16 cellular contexts compared by ENCODE assay signal in the genomic region with DNA sequence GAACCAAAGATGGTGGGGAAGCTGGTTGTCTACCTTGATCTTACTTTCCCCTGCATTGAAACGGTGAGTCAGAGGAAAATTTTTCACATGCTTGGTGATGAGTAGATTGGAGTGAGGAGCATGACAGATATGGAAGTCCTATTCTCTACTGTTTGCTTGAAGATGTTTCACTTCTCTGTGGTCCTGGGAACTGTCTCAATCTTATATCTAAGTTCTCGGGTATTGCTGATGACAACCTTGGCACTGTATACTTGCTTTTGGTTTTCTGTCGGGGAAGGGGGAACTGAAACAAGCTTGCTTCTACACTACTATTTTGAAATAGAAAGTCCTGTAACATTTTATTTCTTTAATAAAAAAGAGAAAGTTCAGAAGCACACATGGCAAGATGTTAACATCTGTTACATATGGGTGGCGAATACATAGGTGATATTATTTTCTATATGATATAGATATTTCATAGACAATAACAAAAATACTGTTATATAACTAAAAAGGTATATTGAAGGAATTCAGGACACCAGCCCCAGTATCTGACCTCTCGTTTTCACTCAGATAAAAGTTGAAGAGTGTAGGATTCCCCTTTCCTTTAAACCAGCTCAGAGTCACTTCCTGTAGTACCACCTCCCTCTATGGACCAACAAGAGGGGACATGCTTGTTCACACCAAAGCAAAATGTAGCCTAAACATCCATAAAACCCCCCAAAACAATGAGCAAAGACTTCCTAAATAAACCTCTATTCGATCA.
A peak's percentile ranks its signal among the peaks of the same experiment; 100 is the strongest.
DNase-seq lines count a peak whose midpoint lies in the region; ATAC-seq, FAIRE-seq and TF ChIP-seq lines count a peak whose summit lies in the region.
"Had no signal": no experiment of that assay in that cellular context is flagged by ENCODE, and none has a peak within 500 bp of the region (broad histone marks: within the 10 kb centered on the region; RNA-seq: fewer than 3 reads in every experiment).

No MANE protein-coding gene starts in this region.

- H3K27me3 Mint-ChIP-seq in activated CD8-positive, alpha-beta T cell treated with anti-CD3 and anti-CD28 coated beads, Interleukin-2, amount 10 ng/mL, durations not matched to agents 7 days and 5 days (ENCODE audit: low read depth): no peaks in the 10 kb centered on the region
- peaks cover 8 to 31% of the 10 kb centered on the region in 2 donors for H3K27me3 Mint-ChIP-seq in T-cell

- no peak overlapping the region for H3K27ac Mint-ChIP-seq in activated CD8-positive, alpha-beta T cell treated with anti-CD3 and anti-CD28 coated beads, Interleukin-2, amount 10 ng/mL, durations not matched to agents 7 days and 5 days
- no peak overlapping the region for H3K27ac Mint-ChIP-seq in T-cell
- H3K27ac Mint-ChIP-seq: immature natural killer cell; naive thymus-derived CD4-positive, alpha-beta T cell had no signal

- no peak for DNase-seq in GM12891 (ENCODE audit: insufficient read length, low spot score)
- DNase-seq in HuH-7.5 (ENCODE audit: low spot score): no peak
- DNase-seq in activated CD8-positive, alpha-beta T cell treated with anti-CD3 and anti-CD28 coated beads, Interleukin-2, amount 10 ng/mL, durations not matched to agents 7 days and 5 days: no peak
- DNase-seq in OCI-M2 (lab: John Stamatoyannopoulos, UW; ENCODE audit: unreplicated experiment): no peak
- no peak for DNase-seq in T-cell
- DNase-seq: ACHN; activated CD4-positive, alpha-beta T cell treated with anti-CD3 and anti-CD28 coated beads for 4 hours; activated gamma-delta T cell treated with Interleukin-2 at 50 U/mL for 16 hours; DMS79; immature natural killer cell; naive thymus-derived CD4-positive, alpha-beta T cell had no signal

- peak; percentile 73 for ATAC-seq in GM19468 (IDR thresholded peaks at IDR 0.05; ENCODE audit: extremely low read depth, unreplicated experiment)
- peak; percentile 98 for ATAC-seq in HG02938 (IDR thresholded peaks at IDR 0.05; ENCODE audit: unreplicated experiment)
- ATAC-seq in HG03575 (IDR thresholded peaks at IDR 0.05; ENCODE audit: extremely low read depth, insufficient number of reproducible peaks, low FRiP score, unreplicated experiment): peak; percentile 98
- no peak for ATAC-seq in activated CD8-positive, alpha-beta T cell treated with anti-CD3 and anti-CD28 coated beads, Interleukin-2, amount 10 ng/mL, durations not matched to agents 7 days and 5 days
- no peak for ATAC-seq in T-cell (replicated peaks in 1 of 4)
- ATAC-seq: HepG2; naive thymus-derived CD4-positive, alpha-beta T cell had no signal

- no peak for TF ChIP-seq POLR2A in GM12891 (IDR thresholded peaks at IDR 0.05; ENCODE audit: low read depth, low read length)

- no peak overlapping the region for H3K4me3 Mint-ChIP-seq in activated CD8-positive, alpha-beta T cell treated with anti-CD3 and anti-CD28 coated beads, Interleukin-2, amount 10 ng/mL, durations not matched to agents 7 days and 5 days
- no peak overlapping the region for H3K4me3 Mint-ChIP-seq in T-cell
- H3K4me3 Mint-ChIP-seq: central memory CD8-positive, alpha-beta T cell; immature natural killer cell; naive thymus-derived CD4-positive, alpha-beta T cell had no signal

- peaks cover 7% of the 10 kb centered on the region for H3K9me3 Mint-ChIP-seq in activated CD8-positive, alpha-beta T cell treated with anti-CD3 and anti-CD28 coated beads, Interleukin-2, amount 10 ng/mL, durations not matched to agents 7 days and 5 days (ENCODE audit: insufficient read depth)
- H3K9me3 Mint-ChIP-seq in T-cell: peaks cover 0 to 6% (median 6%) of the 10 kb centered on the region in 3 donors

- FAIRE-seq in GM12891 (lab: Jason Lieb, UNC): peak; percentile 82
- FAIRE-seq: HepG2 had no signal

- no peaks in the 10 kb centered on the region for H3K36me3 Mint-ChIP-seq in activated CD8-positive, alpha-beta T cell treated with anti-CD3 and anti-CD28 coated beads, Interleukin-2, amount 10 ng/mL, durations not matched to agents 7 days and 5 days (ENCODE audit: low read depth)
- no peaks in the 10 kb centered on the region for H3K36me3 Mint-ChIP-seq in T-cell
- H3K36me3 Mint-ChIP-seq: immature natural killer cell had no signal

- no peaks in the 10 kb centered on the region for H3K4me1 Mint-ChIP-seq in activated CD8-positive, alpha-beta T cell treated with anti-CD3 and anti-CD28 coated beads, Interleukin-2, amount 10 ng/mL, durations not matched to agents 7 days and 5 days (ENCODE audit: low read depth)
- no peaks in the 10 kb centered on the region for H3K4me1 Mint-ChIP-seq in T-cell
- H3K4me1 Mint-ChIP-seq: central memory CD8-positive, alpha-beta T cell; immature natural killer cell; naive thymus-derived CD4-positive, alpha-beta T cell had no signal

- POLR2A ChIA-PET in activated CD8-positive, alpha-beta T cell treated with anti-CD3 and anti-CD28 coated beads, Interleukin-2, amount 10 ng/mL, durations not matched to agents 7 days and 5 days (lab: Charles Lee): interaction anchor here (0.5 kb wide), 1 partner anchor 917 kb away, joined by 3 read pairs; no protein-coding TSS in a partner anchor
- POLR2A ChIA-PET in T-cell (lab: Charles Lee): no interaction called here

- CTCF ChIA-PET in activated CD8-positive, alpha-beta T cell treated with anti-CD3 and anti-CD28 coated beads, Interleukin-2, amount 10 ng/mL, durations not matched to agents 7 days and 5 days (lab: Charles Lee): no interaction called here
- CTCF ChIA-PET in T-cell (lab: Charles Lee): no interaction called here

TF ChIP-seq in GM12891, 5 proteins besides CTCF, POLR2A, EP300 and RAD21:
- TF ChIP-seq SPI1 (IDR thresholded peaks at IDR 0.05; ENCODE audit: low read depth, low read length) (peak; percentile 88), PAX5 (IDR thresholded peaks at IDR 0.05; ENCODE audit: insufficient read depth, low read length, severe bottlenecking) (no peak), POU2F2 (IDR thresholded peaks at IDR 0.05; ENCODE audit: low read depth, low read length) (no peak), TAF1 (IDR thresholded peaks at IDR 0.05; ENCODE audit: low read depth, low read length) (no peak), POLR2AphosphoS5 (IDR thresholded peaks at IDR 0.05; ENCODE audit: low read depth, low read length) (no peak)

Comparison
In these comparisons a context has a peak if more than half of its experiments do, and no peak if none do; other contexts are left out.
1. ATAC-seq: peak in GM19468 (single experiment), HG02938 (single experiment) and HG03575 (single experiment); none in activated CD8-positive, alpha-beta T cell treated with anti-CD3 and anti-CD28 coated beads, Interleukin-2, amount 10 ng/mL, durations not matched to agents 7 days and 5 days (single experiment) and T-cell (0 of 4).